In genomic region chr2:231706731-231707624, GRCh38 we compare ENCODE assay signal across 8 cellular contexts. TPM values are rescaled to one million over a fixed set of nuclear protein-coding genes. Genes with fewer than 3 reads are reported as not detected.
A peak's percentile ranks its signal among the peaks of the same experiment; 100 is the strongest.
DNase-seq lines count a peak whose midpoint lies in the region; ATAC-seq and TF ChIP-seq lines count a peak whose summit lies in the region.

No MANE protein-coding gene starts in this region.

- no peaks in the 10 kb centered on the region for H3K9me3 ChIP-seq in Caco-2
- H3K9me3 ChIP-seq in endocrine pancreas (ENCODE audit: control insufficient read depth, low read length): no peaks in the 10 kb centered on the region

- no peaks in the 10 kb centered on the region for H3K27me3 Mint-ChIP-seq in Caco-2 (ENCODE audit: insufficient read depth, unreplicated experiment)
- H3K27me3 Mint-ChIP-seq in activated CD8-positive, alpha-beta memory T cell treated with anti-CD3 and anti-CD28 coated beads, Interleukin-2, amount 10 ng/mL, durations not matched to agents 7 days and 5 days: peaks cover 2% of the 10 kb centered on the region

- H3K4me1 ChIP-seq in Caco-2: no peaks in the 10 kb centered on the region
- no peaks in the 10 kb centered on the region for H3K4me1 ChIP-seq in endocrine pancreas (ENCODE audit: control insufficient read depth, insufficient read depth, low read length)

- intact Hi-C loops in Caco-2 (cut with micrococcal nuclease; ENCODE audit: unreplicated experiment): loop anchor here (1.0 kb wide), 2 partner anchors 26 to 45 kb away; no protein-coding TSS in a partner anchor

- no peaks in the 10 kb centered on the region for H3K9me3 Mint-ChIP-seq in Caco-2 (ENCODE audit: unreplicated experiment)
- no peaks in the 10 kb centered on the region for H3K9me3 Mint-ChIP-seq in activated CD8-positive, alpha-beta memory T cell treated with anti-CD3 and anti-CD28 coated beads, Interleukin-2, amount 10 ng/mL, durations not matched to agents 7 days and 5 days (ENCODE audit: low read depth)

- peak overlapping the region; percentile 92 for H3K9ac ChIP-seq in endocrine pancreas (ENCODE audit: control insufficient read depth, insufficient read depth, low read length)

- H3K36me3 ChIP-seq in Caco-2 (ENCODE audit: control insufficient read depth, insufficient read depth, low read length) (peaks cover 1% of the 10 kb centered on the region), endocrine pancreas (ENCODE audit: control insufficient read depth, insufficient read depth, low read length) (no peaks in the 10 kb centered on the region)

- peak overlapping the region; percentile 88 for H3K4me3 Mint-ChIP-seq in Caco-2 (ENCODE audit: unreplicated experiment)
- H3K4me3 Mint-ChIP-seq in activated CD8-positive, alpha-beta memory T cell treated with anti-CD3 and anti-CD28 coated beads, Interleukin-2, amount 10 ng/mL, durations not matched to agents 7 days and 5 days: peak overlapping the region; percentile 93

- no TSS peak for BruUV-seq in Caco-2 (replicated peaks; lab: Mats Ljungman, UMichigan)

- peaks cover 59% of the 10 kb centered on the region for H3K36me3 Mint-ChIP-seq in Caco-2 (ENCODE audit: insufficient read depth, unreplicated experiment)
- H3K36me3 Mint-ChIP-seq in activated CD8-positive, alpha-beta memory T cell treated with anti-CD3 and anti-CD28 coated beads, Interleukin-2, amount 10 ng/mL, durations not matched to agents 7 days and 5 days: peaks cover 26% of the 10 kb centered on the region

- DNase-seq in Caco-2 (peak; percentile 95 to 97), GM20000 (ENCODE audit: low spot score) (peak; percentile 93), HT-29 (ENCODE audit: low spot score) (peak; percentile 98), mesenteric fat pad (ENCODE audit: low spot score) (peak; percentile 99)
- DNase-seq in NK-92 treated with Interleukin-12 subunit alpha and Interleukin-12 subunit beta, amount 100 ng/mL, for 24 hours (lab: John Stamatoyannopoulos, UW): peak; percentile 96
- peak; percentile 98 for DNase-seq in activated CD8-positive, alpha-beta memory T cell treated with anti-CD3 and anti-CD28 coated beads, Interleukin-2, amount 10 ng/mL, durations not matched to agents 7 days and 5 days
- peak; percentile 97 for DNase-seq in stimulated activated CD8-positive, alpha-beta memory T cell treated with anti-CD3 and anti-CD28 coated beads, Interleukin-15, amount 100 ng/mL, for 24 hours (ENCODE audit: low read depth)

- CTCF ChIA-PET in Caco-2 (lab: Charles Lee): interaction anchor here (0.6 to 2.5 kb wide), 5 partner anchors 18 to 99 kb away, joined by 3 to 11 read pairs (median 7); no protein-coding TSS in a partner anchor
- CTCF ChIA-PET in activated CD8-positive, alpha-beta memory T cell treated with anti-CD3 and anti-CD28 coated beads, Interleukin-2, amount 10 ng/mL, durations not matched to agents 7 days and 5 days (lab: Charles Lee): interaction anchor here (0.8 to 16.8 kb wide), 20 partner anchors 9 to 242 kb away, joined by 3 to 202 read pairs (median 4); partner anchors contain the start of gene NCL

- peak overlapping the region; percentile 99 for H3K27ac Mint-ChIP-seq in Caco-2 (ENCODE audit: unreplicated experiment)
- peak overlapping the region; percentile 99 for H3K27ac Mint-ChIP-seq in activated CD8-positive, alpha-beta memory T cell treated with anti-CD3 and anti-CD28 coated beads, Interleukin-2, amount 10 ng/mL, durations not matched to agents 7 days and 5 days

- POLR2A ChIA-PET in Caco-2 (lab: Charles Lee): interaction anchor here (1.0 to 2.8 kb wide), 5 partner anchors 27 to 243 kb away, joined by 3 to 20 read pairs (median 8); partner anchors contain the start of gene NCL

- peak; percentile 43 for ATAC-seq in activated CD8-positive, alpha-beta memory T cell treated with anti-CD3 and anti-CD28 coated beads, Interleukin-2, amount 10 ng/mL, durations not matched to agents 7 days and 5 days

- no peaks in the 10 kb centered on the region for H3K27me3 ChIP-seq in Caco-2 (replicated peaks; ENCODE audit: control insufficient read depth, insufficient read depth, low read length)
- no peaks in the 10 kb centered on the region for H3K27me3 ChIP-seq in endocrine pancreas (ENCODE audit: control insufficient read depth, insufficient read depth, low read length)

- H3K4me1 Mint-ChIP-seq in Caco-2 (ENCODE audit: low read depth, unreplicated experiment): peaks cover 7% of the 10 kb centered on the region
- H3K4me1 Mint-ChIP-seq in activated CD8-positive, alpha-beta memory T cell treated with anti-CD3 and anti-CD28 coated beads, Interleukin-2, amount 10 ng/mL, durations not matched to agents 7 days and 5 days: peaks cover 19% of the 10 kb centered on the region

- TF ChIP-seq CTCF in Caco-2 (IDR thresholded peaks at IDR 0.05; ENCODE audit: insufficient read depth in 1 of 2, low read depth in 1 of 2, low read length in 1 of 2, severe bottlenecking in 1 of 2, unreplicated experiment in 1 of 2) (peak; percentile 52 to 85), GM20000 (IDR thresholded peaks at IDR 0.05; ENCODE audit: extremely low read depth, missing control alignments) (peak; percentile 73)

- peak overlapping the region; percentile 73 for H3K4me3 ChIP-seq in Caco-2 (ENCODE audit: low read depth, low read length)
- peak overlapping the region; percentile 35 for H3K4me3 ChIP-seq in endocrine pancreas (ENCODE audit: control insufficient read depth, insufficient read depth, low read length)

RNA-seq across cellular contexts. Expression of gene PTMA, which starts 1.3 kb away (rescaled TPM):
- total RNA-seq in Caco-2 (2022) (597 and 669 TPM in 2 replicates), mesenteric fat pad (790 TPM)
- total RNA-seq in HT-29 (2014; rRNA removed; shearing (Covaris generic)): 1,191 and 1,224 TPM in 2 replicates
- 1,000 to 10,000 TPM; 1,489 to 1,775 TPM for total RNA-seq in activated CD8-positive, alpha-beta memory T cell treated with anti-CD3 and anti-CD28 coated beads, Interleukin-2, amount 10 ng/mL, durations not matched to agents 7 days and 5 days

Comparison
In these comparisons a context has a peak if more than half of its experiments do, and no peak if none do; other contexts are left out.
1. Peak in every context shown above with its lines: DNase-seq, ATAC-seq and H3K4me3 ChIP-seq.